Comparison of ENCODE assay signal across 1 cellular context in genomic region chr6:35267446-35267845, GRCh38.
TF ChIP-seq lines count a peak whose summit lies in the region.

No MANE protein-coding gene starts in this region.

TF ChIP-seq in HepG2, 621 proteins besides CTCF, POLR2A, EP300 and RAD21:
- TF ChIP-seq SRSF9 (IDR thresholded peaks at IDR 0.05; ENCODE audit: borderline replicate concordance, insufficient read depth, low read depth, low read length, poor library complexity, severe bottlenecking) (no peak), MNT (IDR thresholded peaks at IDR 0.05) (peak; percentile 92), ZNF543 (CRISPR knock-in tag; IDR thresholded peaks at IDR 0.05) (no peak), NCOR1 (IDR thresholded peaks at IDR 0.05; ENCODE audit: borderline replicate concordance, low read length) (no peak)
